9 cellular contexts compared by ENCODE assay signal in genomic region chr17:16980813-16981731, GRCh38. TPM values are rescaled to one million over a fixed set of nuclear protein-coding genes. Genes with fewer than 3 reads are reported as not detected.
DNase-seq lines count a peak whose midpoint lies in the region; ATAC-seq and TF ChIP-seq lines count a peak whose summit lies in the region.
"Had no signal": no experiment of that assay in that cellular context is flagged by ENCODE, and none has a peak within 500 bp of the region (broad histone marks: within the 10 kb centered on the region; RNA-seq: fewer than 3 reads in every experiment).

No MANE protein-coding gene starts in this region.

- H3K9me3 Mint-ChIP-seq in H9: no peaks in the 10 kb centered on the region
- H3K9me3 Mint-ChIP-seq in osteocyte (ENCODE audit: unreplicated experiment): no peaks in the 10 kb centered on the region

- H2AFZ ChIP-seq in H9 (ENCODE audit: low read length): no peak overlapping the region

- no peaks in the 10 kb centered on the region for H3K79me1 ChIP-seq in H9 (ENCODE audit: insufficient read depth, low read depth, low read length, poor library complexity, severe bottlenecking)

- no peak overlapping the region for H4K91ac ChIP-seq in H9 (ENCODE audit: insufficient read length, low read depth, low read length)

- H3K18ac ChIP-seq in H9 (ENCODE audit: insufficient read length, low read depth, low read length): no peak overlapping the region

- H3K4ac ChIP-seq in H9 (ENCODE audit: low read depth, low read length): no peak overlapping the region

- no peaks in the 10 kb centered on the region for H3K9me3 ChIP-seq in H9 (ENCODE audit: control insufficient read depth, low read depth, low read length)

- H3K36me3 Mint-ChIP-seq in H9 (ENCODE audit: insufficient read depth in 1 of 3, low read depth in 3 of 3) (no peaks in the 10 kb centered on the region), osteocyte (ENCODE audit: unreplicated experiment) (no peaks in the 10 kb centered on the region)

- no CpG with 5 or more reads among the region's 26 CpGs for WGBS in H9 (ENCODE audit: extremely low coverage, insufficient read length, low lambda C conversion rate)

- no peak overlapping the region for H3K9ac ChIP-seq in H9 (ENCODE audit: extremely low read depth, insufficient read length, low read length)

- H3K4me3 Mint-ChIP-seq in H9 (no peak overlapping the region), osteocyte (ENCODE audit: unreplicated experiment) (no peak overlapping the region)

- H3K23me2 ChIP-seq in H9 (ENCODE audit: insufficient read length, low read depth, low read length, poor library complexity, severe bottlenecking): no peaks in the 10 kb centered on the region

- H3K4me1 Mint-ChIP-seq in H9 (peaks cover 7 to 13% of the 10 kb centered on the region in 2 experiments), osteocyte (ENCODE audit: unreplicated experiment) (peaks cover 5% of the 10 kb centered on the region)

- H3K14ac ChIP-seq in H9 (ENCODE audit: insufficient read depth, low read length): peak overlapping the region; percentile 0; the same call in 1 of the 2 replicates

- no peak overlapping the region for H3K56ac ChIP-seq in H9 (ENCODE audit: insufficient read length, low read depth, low read length)

- no peak overlapping the region for H2BK120ac ChIP-seq in H9 (ENCODE audit: low read depth, low read length, poor library complexity, severe bottlenecking)

- no peak overlapping the region for H2AK5ac ChIP-seq in H9 (ENCODE audit: insufficient read length, low read length)

- no peak overlapping the region for H4K5ac ChIP-seq in H9 (ENCODE audit: insufficient read length, low read depth, low read length)

- no peak overlapping the region for H3T11ph ChIP-seq in H9 (ENCODE audit: low read length)

- H3K23ac ChIP-seq in H9 (ENCODE audit: insufficient read length, low read depth, low read length): no peak overlapping the region

- DNase-seq in H9: peak; percentile 36
- peak; percentile 75 to 85 for DNase-seq in NCI-H524 (lab: John Stamatoyannopoulos, UW)
- peak; percentile 75 for DNase-seq in osteocyte (ENCODE audit: extremely low spot score, unreplicated experiment)
- no peak for DNase-seq in left lobe of liver (ENCODE audit: low spot score)
- DNase-seq in foreskin melanocyte: no peak
- DNase-seq: effector CD4-positive, alpha-beta T cell; left ventricle myocardium superior had no signal

- no peak overlapping the region for H3K4me2 ChIP-seq in H9 (ENCODE audit: insufficient read depth, insufficient read length, low read length)

- H2BK12ac ChIP-seq in H9 (ENCODE audit: insufficient read length, low read depth, low read length): no peak overlapping the region

- H2BK5ac ChIP-seq in H9 (ENCODE audit: insufficient read length, low read length): peak overlapping the region; percentile 21

- H3K27ac Mint-ChIP-seq in H9 (no peak overlapping the region), osteocyte (ENCODE audit: unreplicated experiment) (no peak overlapping the region)

- no peak overlapping the region for H2BK15ac ChIP-seq in H9 (ENCODE audit: low read depth, low read length)

- no peaks in the 10 kb centered on the region for H3K27me3 ChIP-seq in H9 (ENCODE audit: insufficient read depth, low read length)

- ATAC-seq in GM18502 (IDR thresholded peaks at IDR 0.05; ENCODE audit: poor library complexity, unreplicated experiment) (peak; percentile 63), left lobe of liver (no peak), HG03280 (IDR thresholded peaks at IDR 0.05; ENCODE audit: unreplicated experiment) (no peak)
- ATAC-seq: left ventricle myocardium superior had no signal

- TF ChIP-seq CTCF in H9 (conservative IDR thresholded peaks at IDR 0.05) (no peak), osteocyte (IDR thresholded peaks at IDR 0.05) (no peak)

- no peaks in the 10 kb centered on the region for H4K20me1 ChIP-seq in H9 (ENCODE audit: control insufficient read depth, insufficient read depth, insufficient read length)

- H2BK20ac ChIP-seq in H9 (ENCODE audit: low read depth, low read length, poor library complexity, severe bottlenecking): no peak overlapping the region

- H3K79me2 ChIP-seq in H9 (ENCODE audit: insufficient read depth, low read length): no peaks in the 10 kb centered on the region

- no peak overlapping the region for H3K27ac ChIP-seq in H9 (ENCODE audit: insufficient read length, low read depth, low read length)

- no peak overlapping the region for H4K8ac ChIP-seq in H9 (replicated peaks; ENCODE audit: insufficient read length, low read depth, low read length)

- H3K27me3 Mint-ChIP-seq in H9 (ENCODE audit: low read depth): peaks cover 1% of the 10 kb centered on the region; the same call in 1 of the 2 replicates
- H3K27me3 Mint-ChIP-seq in osteocyte (ENCODE audit: unreplicated experiment): peaks cover 16% of the 10 kb centered on the region

- no peaks in the 10 kb centered on the region for H3K4me1 ChIP-seq in H9 (ENCODE audit: insufficient read depth, low read length)

RNA-seq across cellular contexts. Expression of gene TNFRSF13B, which starts 9.2 kb away (rescaled TPM):
- 0.11 and 0.28 TPM in 2 replicates for total RNA-seq in H9 (2021)
- total RNA-seq in osteocyte: not detected in 2 replicates
- total RNA-seq in left lobe of liver: not detected
- total RNA-seq: left ventricle myocardium superior had no signal

Comparison
In these comparisons a context has a peak if more than half of its experiments do, and no peak if none do; other contexts are left out.
1. DNase-seq: peak in H9 (single experiment), NCI-H524 (2 of 2) and osteocyte (single experiment); none in left lobe of liver (single experiment) and foreskin melanocyte (single experiment).